In the genomic region with DNA sequence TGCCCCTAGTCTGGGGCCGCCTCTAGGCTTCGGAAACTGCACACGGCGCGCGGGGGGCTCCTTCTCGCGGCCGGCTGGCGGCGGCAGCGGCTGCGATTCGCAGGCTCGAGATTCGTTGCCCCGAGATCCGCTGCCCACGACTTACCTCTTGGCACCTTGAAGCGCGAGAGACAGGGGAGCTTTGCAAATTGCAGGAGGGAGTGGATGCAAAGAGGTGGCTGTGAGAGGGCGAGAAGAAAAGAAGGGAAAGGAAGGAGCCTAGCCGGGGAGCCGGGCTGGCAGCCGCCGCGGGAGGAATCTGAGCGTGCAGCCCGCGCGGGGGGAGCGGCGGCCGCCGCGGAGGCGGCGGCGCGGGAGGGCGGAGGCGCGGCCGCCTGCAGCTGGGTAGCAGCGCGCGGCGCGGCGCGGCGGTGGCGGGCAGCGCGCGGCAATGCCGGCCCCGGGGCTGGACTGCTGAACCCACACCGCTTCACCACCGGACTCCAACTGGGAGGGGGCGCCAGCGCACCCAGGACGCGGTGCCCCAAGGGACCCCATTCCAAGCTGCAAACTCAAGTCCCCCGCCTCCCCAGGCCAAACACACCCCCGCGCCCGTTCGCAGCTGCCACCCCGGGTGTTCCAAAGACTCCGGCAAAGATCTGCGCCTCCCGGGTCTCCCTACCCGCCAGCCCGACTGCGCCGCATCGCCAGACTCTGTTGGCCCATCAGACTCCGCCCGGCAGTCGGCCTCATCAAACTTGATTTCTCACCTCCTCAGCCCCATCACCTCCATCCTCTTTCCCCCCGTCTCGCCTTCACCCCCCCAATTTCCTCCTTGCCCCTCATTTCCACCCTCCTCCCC, we compare ENCODE assay signal across 8 cellular contexts. TPM values are rescaled to one million over a fixed set of nuclear protein-coding genes. Genes with fewer than 3 reads are reported as not detected.
A peak's percentile ranks its signal among the peaks of the same experiment; 100 is the strongest.
DNase-seq lines count a peak whose midpoint lies in the region; ATAC-seq and TF ChIP-seq lines count a peak whose summit lies in the region.

No MANE protein-coding gene starts in this region.

- peak; percentile 30 for TF ChIP-seq CTCF in epithelial cell of proximal tubule (conservative IDR thresholded peaks at IDR 0.05; ENCODE audit: low read depth, low read length)

- peaks cover 71% of the 10 kb centered on the region for H3K27me3 Mint-ChIP-seq in stimulated activated memory B cell treated with anti-CD40 and anti-IgM and Interleukin-4, amounts not matched to agents 10 μg/mL and 1 μg/mL and 100 μg/mL, for 72 hours

- H3K4me3 Mint-ChIP-seq in stimulated activated memory B cell treated with anti-CD40 and anti-IgM and Interleukin-4, amounts not matched to agents 10 μg/mL and 1 μg/mL and 100 μg/mL, for 72 hours = peak overlapping the region; percentile 92

- peaks cover 46% of the 10 kb centered on the region for H3K4me1 ChIP-seq in mononuclear cell (ENCODE audit: insufficient read depth, low read length)

- H3K9me3 Mint-ChIP-seq in stimulated activated memory B cell treated with anti-CD40 and anti-IgM and Interleukin-4, amounts not matched to agents 10 μg/mL and 1 μg/mL and 100 μg/mL, for 72 hours = no peaks in the 10 kb centered on the region

- H3K27me3 ChIP-seq in mononuclear cell (ENCODE audit: insufficient read depth, low read length) = peaks cover 31% of the 10 kb centered on the region

- ATAC-seq in stimulated activated memory B cell treated with anti-CD40 and anti-IgM and Interleukin-4, amounts not matched to agents 10 μg/mL and 1 μg/mL and 100 μg/mL, for 72 hours = peak; percentile 52
- ATAC-seq in GM19023 (IDR thresholded peaks at IDR 0.05; ENCODE audit: unreplicated experiment) = no peak

- H3K4me3 ChIP-seq in epithelial cell of proximal tubule (ENCODE audit: low read depth, low read length) = peak overlapping the region; percentile 85
- H3K4me3 ChIP-seq in mononuclear cell (ENCODE audit: low read length) = peak overlapping the region; percentile 79

- no peaks in the 10 kb centered on the region for H3K36me3 Mint-ChIP-seq in stimulated activated memory B cell treated with anti-CD40 and anti-IgM and Interleukin-4, amounts not matched to agents 10 μg/mL and 1 μg/mL and 100 μg/mL, for 72 hours

- peak; percentile 93 for DNase-seq in NK-92 treated with Interleukin-12 subunit alpha and Interleukin-12 subunit beta, amount 100 ng/mL, for 24 hours (lab: John Stamatoyannopoulos, UW)
- DNase-seq in NK-92 (lab: John Stamatoyannopoulos, UW; ENCODE audit: unreplicated experiment) (no peak), NCI-H774 (lab: John Stamatoyannopoulos, UW) (peak; percentile 52), epithelial cell of proximal tubule (ENCODE audit: low read depth) (no peak)
- peak; percentile 78 for DNase-seq in activated CD8-positive, alpha-beta memory T cell treated with anti-CD3 and anti-CD28 coated beads, Interleukin-2, amount 50 U/mL, for 48 hours

- H3K27ac Mint-ChIP-seq in stimulated activated memory B cell treated with anti-CD40 and anti-IgM and Interleukin-4, amounts not matched to agents 10 μg/mL and 1 μg/mL and 100 μg/mL, for 72 hours = peak overlapping the region; percentile 86

- H3K9me3 ChIP-seq in mononuclear cell (ENCODE audit: low read depth, low read length) = no peaks in the 10 kb centered on the region

- H3K4me1 Mint-ChIP-seq in stimulated activated memory B cell treated with anti-CD40 and anti-IgM and Interleukin-4, amounts not matched to agents 10 μg/mL and 1 μg/mL and 100 μg/mL, for 72 hours = peaks cover 59% of the 10 kb centered on the region

RNA-seq across cellular contexts. Expression of gene SUPT3H, which starts 44.2 kb away (rescaled TPM):
- 11.5 and 21.8 TPM in 2 replicates for total RNA-seq in epithelial cell of proximal tubule
- total RNA-seq in mononuclear cell = 7.1 TPM

Comparison
In these comparisons a context has a peak if more than half of its experiments do, and no peak if none do; other contexts are left out.
1. DNase-seq: peak in NK-92 treated with Interleukin-12 subunit alpha and Interleukin-12 subunit beta, amount 100 ng/mL, for 24 hours (single experiment), NCI-H774 (single experiment) and activated CD8-positive, alpha-beta memory T cell treated with anti-CD3 and anti-CD28 coated beads, Interleukin-2, amount 50 U/mL, for 48 hours (single experiment); none in NK-92 (single experiment) and epithelial cell of proximal tubule (single experiment).